8 cellular contexts compared by ENCODE assay signal in the genomic region with DNA sequence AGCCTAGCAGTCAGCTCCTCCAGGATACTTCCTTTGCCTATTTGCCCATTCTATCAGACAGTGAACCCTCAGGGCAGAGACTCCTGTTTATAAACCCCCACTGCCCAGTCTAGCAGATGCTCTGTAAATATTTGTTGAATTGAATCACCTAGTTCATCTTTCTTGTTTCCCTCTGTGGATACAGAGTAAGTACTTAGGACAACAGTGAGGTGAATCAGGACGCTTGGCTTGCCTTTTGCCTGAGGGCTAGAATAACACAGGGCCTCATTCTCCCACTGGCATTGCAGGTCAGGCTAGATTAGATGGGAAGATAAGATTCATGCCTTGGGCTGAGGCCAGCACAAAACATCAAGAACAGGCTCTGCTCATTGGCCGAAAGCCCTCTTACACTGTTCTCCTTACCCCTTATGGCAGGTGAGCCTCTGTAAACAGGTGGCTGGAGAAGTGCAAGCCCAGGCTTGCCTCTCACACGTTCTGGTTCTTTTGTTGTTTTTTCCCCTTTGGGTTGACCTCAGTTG. TPM values are rescaled to one million over a fixed set of nuclear protein-coding genes. Genes with fewer than 3 reads are reported as not detected.
DNase-seq lines count a peak whose midpoint lies in the region; ATAC-seq and TF ChIP-seq lines count a peak whose summit lies in the region.

No MANE protein-coding gene starts in this region.

- no peaks in the 10 kb centered on the region for H3K9me2 ChIP-seq in DOHH2 (replicated peaks; ENCODE audit: control insufficient read depth, low read length)

- peaks cover 61% of the 10 kb centered on the region for H3K4me1 ChIP-seq in DOHH2 (ENCODE audit: control insufficient read depth, low read length)
- H3K4me1 ChIP-seq in OCI-LY3 (ENCODE audit: low read length): peaks cover 52% of the 10 kb centered on the region

- H3K9ac ChIP-seq in OCI-LY3 (ENCODE audit: low read length): no peak overlapping the region

- H4K20me1 ChIP-seq in DOHH2 (ENCODE audit: control insufficient read depth, insufficient read depth, low read depth, low read length): no peaks in the 10 kb centered on the region
- H4K20me1 ChIP-seq in OCI-LY3 (ENCODE audit: insufficient read depth, low read length): no peaks in the 10 kb centered on the region

- no peak overlapping the region for H2AFZ ChIP-seq in OCI-LY3 (ENCODE audit: low read depth, low read length)

- TF ChIP-seq CTCF in DOHH2 (IDR thresholded peaks at IDR 0.05; ENCODE audit: low read depth, low read length, poor library complexity, severe bottlenecking) (no peak), OCI-LY3 (IDR thresholded peaks at IDR 0.05; ENCODE audit: low read depth, low read length) (no peak)

- H3K36me3 ChIP-seq in DOHH2 (ENCODE audit: control insufficient read depth, low read length): peaks cover 48% of the 10 kb centered on the region
- H3K36me3 ChIP-seq in OCI-LY3 (replicated peaks; ENCODE audit: low read depth, low read length): no peaks in the 10 kb centered on the region

- ATAC-seq in HG02973 (IDR thresholded peaks at IDR 0.05; ENCODE audit: unreplicated experiment) (peak; percentile 56), esophagus mucosa (peak; percentile 67)

- H3K9me3 ChIP-seq in DOHH2 (ENCODE audit: control insufficient read depth, insufficient read depth, low read length) (no peaks in the 10 kb centered on the region), OCI-LY3 (ENCODE audit: insufficient read depth, low read length) (no peaks in the 10 kb centered on the region)

- DNase-seq in NCI-H1436 (lab: John Stamatoyannopoulos, UW) (no peak), germinal center (ENCODE audit: low spot score) (no peak), NCI-H2227 treated with DMSO at 0.1 percent for 48 hours (lab: John Stamatoyannopoulos, UW) (no peak), dermis blood vessel endothelial cell (no peak)

- peak overlapping the region; percentile 36 for H3K4me3 ChIP-seq in DOHH2 (ENCODE audit: low read length)
- no peak overlapping the region for H3K4me3 ChIP-seq in OCI-LY3 (ENCODE audit: low read length)

- H3K4me2 ChIP-seq in DOHH2 (ENCODE audit: low read length) (peak overlapping the region; percentile 65), OCI-LY3 (ENCODE audit: low read length) (peak overlapping the region; percentile 60)

- no peaks in the 10 kb centered on the region for H3K79me2 ChIP-seq in DOHH2 (ENCODE audit: control insufficient read depth, low read length)
- no peaks in the 10 kb centered on the region for H3K79me2 ChIP-seq in OCI-LY3 (ENCODE audit: low read length)

- H3K27ac ChIP-seq in DOHH2 (ENCODE audit: low read depth, low read length): peak overlapping the region; percentile 54
- peak overlapping the region; percentile 30 for H3K27ac ChIP-seq in OCI-LY3 (ENCODE audit: low read length)

- H3F3A ChIP-seq in DOHH2 (ENCODE audit: control insufficient read depth, insufficient read depth): no peaks in the 10 kb centered on the region

- H3K27me3 ChIP-seq in DOHH2 (ENCODE audit: control insufficient read depth, low read length) (no peaks in the 10 kb centered on the region), OCI-LY3 (ENCODE audit: low read depth, low read length) (peaks cover 55% of the 10 kb centered on the region)

RNA-seq across cellular contexts. Expression of a gene that starts 22.2 kb away (rescaled TPM):
- total RNA-seq in esophagus mucosa (0.20 TPM), dermis blood vessel endothelial cell (not detected in 2 replicates)
